ENCODE assay signal across 27 cellular contexts in genomic region chr5:125073090-125073489, GRCh38.
"Had no signal": no experiment of that assay in that cellular context is flagged by ENCODE, and none has a peak within 500 bp of the region (broad histone marks: within the 10 kb centered on the region; RNA-seq: fewer than 3 reads in every experiment).

No MANE protein-coding gene starts in this region.

- ATAC-seq: effector memory CD8-positive, alpha-beta T cell; esophagus mucosa; gastrocnemius medialis; heart right ventricle; left cardiac atrium; left lung; left ventricle myocardium superior; lower lobe of right lung; mucosa of descending colon; naive thymus-derived CD8-positive, alpha-beta T cell had no signal

- H3K4me1 Mint-ChIP-seq: mesothelial cell of epicardium; naive B cell; naive thymus-derived CD8-positive, alpha-beta T cell had no signal

- FAIRE-seq: islet of Langerhans, keratinocyte had no signal

- H3K4me1 ChIP-seq: colonic mucosa, esophagus squamous epithelium, gastrocnemius medialis, heart right ventricle, left lung, lower lobe of right lung had no signal

- H3K4me3 Mint-ChIP-seq: dendritic cell treated with granulocyte-macrophage colony-stimulating factor and Interleukin-4, amounts not matched to agents 40 ng/mL and 50 ng/mL, for 4 days; effector memory CD8-positive, alpha-beta T cell; mesothelial cell of epicardium; naive B cell; naive thymus-derived CD8-positive, alpha-beta T cell had no signal

- H3K9me3 ChIP-seq: colonic mucosa, lower lobe of right lung had no signal

- H3K27ac ChIP-seq: colonic mucosa, epithelial cell of prostate, esophagus squamous epithelium, gastrocnemius medialis, heart right ventricle, left lung, lower lobe of right lung had no signal

- H3K27me3 ChIP-seq: colonic mucosa, esophagus squamous epithelium, gastrocnemius medialis, heart right ventricle, left lung had no signal

- H3K27ac Mint-ChIP-seq: dendritic cell treated with granulocyte-macrophage colony-stimulating factor and Interleukin-4, amounts not matched to agents 40 ng/mL and 50 ng/mL, for 4 days; effector memory CD8-positive, alpha-beta T cell; mesothelial cell of epicardium; naive B cell; naive thymus-derived CD8-positive, alpha-beta T cell had no signal

- DNase-seq: colonic mucosa; cortex of kidney; effector CD8-positive, alpha-beta T cell; effector memory CD8-positive, alpha-beta T cell; erythroblast; esophagus squamous epithelium; foreskin fibroblast; foreskin melanocyte; gastrocnemius medialis; glutamatergic neuron; head of caudate nucleus; heart right ventricle; hippocampal formation; left cardiac atrium; left lung; left ventricle myocardium superior; lower lobe of right lung; mesenchymal stem cell; mucosa of descending colon; naive B cell; naive thymus-derived CD8-positive, alpha-beta T cell had no signal

- H3K27me3 Mint-ChIP-seq: dendritic cell treated with granulocyte-macrophage colony-stimulating factor and Interleukin-4, amounts not matched to agents 40 ng/mL and 50 ng/mL, for 4 days; effector memory CD8-positive, alpha-beta T cell had no signal

- H3K36me3 ChIP-seq: colonic mucosa, esophagus squamous epithelium, gastrocnemius medialis, heart right ventricle, left lung, lower lobe of right lung had no signal

- H3K4me3 ChIP-seq: colonic mucosa, esophagus squamous epithelium, gastrocnemius medialis, heart right ventricle, left lung, lower lobe of right lung, mucosa of descending colon had no signal
